In genomic region chr20:1465470-1466210, GRCh38 we compare ENCODE assay signal across 7 cellular contexts. TPM values are rescaled to one million over a fixed set of nuclear protein-coding genes. Genes with fewer than 3 reads are reported as not detected.
DNase-seq lines count a peak whose midpoint lies in the region; ATAC-seq and TF ChIP-seq lines count a peak whose summit lies in the region.

No MANE protein-coding gene starts in this region.

- intact Hi-C loops in spleen (cut with DNase I; ENCODE audit: low total_unique reads) = no loop called here

- no peaks in the 10 kb centered on the region for H3K9me3 ChIP-seq in spleen

- WGBS in spleen, 5 donors = 45 to 54% (median 48%) methylated on average over 12 of the region's 12 CpGs

- POLR2A ChIA-PET in activated CD4-positive, alpha-beta memory T cell treated with anti-CD3 and anti-CD28 coated beads, Interleukin-2, amount 10 ng/mL, durations not matched to agents 7 days and 5 days (lab: Charles Lee) = interaction anchor here (0.9 to 2.2 kb wide), 8 partner anchors 31 to 347 kb away, joined by 3 to 16 read pairs (median 6); partner anchors contain the start of gene PSMF1

- peaks cover 0 to 54% (median 15%) of the 10 kb centered on the region in 6 donors for H3K36me3 ChIP-seq in spleen

- peak overlapping the region; percentile 68 for H3K27ac Mint-ChIP-seq in activated CD4-positive, alpha-beta memory T cell treated with anti-CD3 and anti-CD28 coated beads, Interleukin-2, amount 10 ng/mL, durations not matched to agents 7 days and 5 days

- no peaks in the 10 kb centered on the region for H3K27me3 ChIP-seq in spleen (replicated peaks in 1 of 7)

- DNase-seq in HFF-Myc (ENCODE audit: extremely low read depth, low read depth) (no peak), spleen (no peak), GOT3 (lab: John Stamatoyannopoulos, UW) (no peak), AG20443 (ENCODE audit: low spot score) (no peak)
- no peak for DNase-seq in activated CD4-positive, alpha-beta memory T cell treated with anti-CD3 and anti-CD28 coated beads, Interleukin-2, amount 10 ng/mL, durations not matched to agents 7 days and 5 days

- peak overlapping the region; percentile 89 for H3K4me3 ChIP-seq in HFF-Myc (replicated peaks; ENCODE audit: low read depth, low read length)
- H3K4me3 ChIP-seq in iPS-11a (ENCODE audit: low read depth, low read length) = peak overlapping the region; percentile 92
- H3K4me3 ChIP-seq in spleen = peak overlapping the region; percentile 98 to 100 (median 100)

- CTCF ChIA-PET in activated CD4-positive, alpha-beta memory T cell treated with anti-CD3 and anti-CD28 coated beads, Interleukin-2, amount 10 ng/mL, durations not matched to agents 7 days and 5 days (lab: Charles Lee) = interaction anchor here (0.6 to 2.7 kb wide), 9 partner anchors 9 to 344 kb away, joined by 3 to 13 read pairs (median 5); no protein-coding TSS in a partner anchor

- H3K9me3 Mint-ChIP-seq in activated CD4-positive, alpha-beta memory T cell treated with anti-CD3 and anti-CD28 coated beads, Interleukin-2, amount 10 ng/mL, durations not matched to agents 7 days and 5 days = no peaks in the 10 kb centered on the region

- peaks cover 15% of the 10 kb centered on the region for H3K36me3 Mint-ChIP-seq in activated CD4-positive, alpha-beta memory T cell treated with anti-CD3 and anti-CD28 coated beads, Interleukin-2, amount 10 ng/mL, durations not matched to agents 7 days and 5 days (ENCODE audit: low read depth)

- H3K4me1 ChIP-seq in spleen = peaks cover 34 to 89% (median 80%) of the 10 kb centered on the region in 6 donors

- TF ChIP-seq POLR2A in spleen (IDR thresholded peaks at IDR 0.05) = no peak

- no peak for ATAC-seq in GM21737 (IDR thresholded peaks at IDR 0.05; ENCODE audit: unreplicated experiment)

- peaks cover 43% of the 10 kb centered on the region for H3K4me1 Mint-ChIP-seq in activated CD4-positive, alpha-beta memory T cell treated with anti-CD3 and anti-CD28 coated beads, Interleukin-2, amount 10 ng/mL, durations not matched to agents 7 days and 5 days

- peak overlapping the region; percentile 78 to 97 (median 92) for H3K27ac ChIP-seq in spleen

- TF ChIP-seq CTCF in HFF-Myc (IDR thresholded peaks at IDR 0.05; ENCODE audit: low read depth, low read length, missing control alignments) = no peak
- no peak for TF ChIP-seq CTCF in spleen (IDR thresholded peaks at IDR 0.05 in 8 of 11, conservative IDR thresholded peaks at IDR 0.05 in 3 of 11)

- peaks cover 20% of the 10 kb centered on the region for H3K27me3 Mint-ChIP-seq in activated CD4-positive, alpha-beta memory T cell treated with anti-CD3 and anti-CD28 coated beads, Interleukin-2, amount 10 ng/mL, durations not matched to agents 7 days and 5 days

- peak overlapping the region; percentile 85 for H3K4me3 Mint-ChIP-seq in activated CD4-positive, alpha-beta memory T cell treated with anti-CD3 and anti-CD28 coated beads, Interleukin-2, amount 10 ng/mL, durations not matched to agents 7 days and 5 days

RNA-seq across cellular contexts. Expression of gene NSFL1C, which starts 1.0 kb away (rescaled TPM):
- 10 to 100 TPM; 49.2 to 49.6 TPM for total RNA-seq in activated CD4-positive, alpha-beta memory T cell treated with anti-CD3 and anti-CD28 coated beads, Interleukin-2, amount 10 ng/mL, durations not matched to agents 7 days and 5 days
- 10 to 100 TPM; 64.9 to 88.5 (median 71.8) TPM for total RNA-seq in spleen
- 10 to 100 TPM; 37.1 to 51.2 (median 41.7) TPM for polyA plus RNA-seq in spleen

RNA-seq across cellular contexts. Expression of gene SIRPB2, which starts 25.6 kb away (rescaled TPM):
- not detected for total RNA-seq in activated CD4-positive, alpha-beta memory T cell treated with anti-CD3 and anti-CD28 coated beads, Interleukin-2, amount 10 ng/mL, durations not matched to agents 7 days and 5 days
- total RNA-seq in spleen = 10 to 100 TPM; 27.3 to 92.2 (median 42.1) TPM
- polyA plus RNA-seq in spleen = 1 to 10 TPM; 2.1 to 4.7 (median 2.2) TPM

Comparison
In these comparisons a context has a peak if more than half of its experiments do, and no peak if none do; other contexts are left out.
1. RNA of gene SIRPB2, which starts 25.6 kb away (total RNA-seq): 27.3 to 92.2 TPM in spleen; not detected in activated CD4-positive, alpha-beta memory T cell treated with anti-CD3 and anti-CD28 coated beads, Interleukin-2, amount 10 ng/mL, durations not matched to agents 7 days and 5 days; every median in the first group is over 10 times any median in the second.
2. Peak in every context shown above with its lines, with median percentiles within 50 percentile points of each other: H3K4me3 ChIP-seq.